Comparison of ENCODE assay signal across 31 cellular contexts in the genomic region with DNA sequence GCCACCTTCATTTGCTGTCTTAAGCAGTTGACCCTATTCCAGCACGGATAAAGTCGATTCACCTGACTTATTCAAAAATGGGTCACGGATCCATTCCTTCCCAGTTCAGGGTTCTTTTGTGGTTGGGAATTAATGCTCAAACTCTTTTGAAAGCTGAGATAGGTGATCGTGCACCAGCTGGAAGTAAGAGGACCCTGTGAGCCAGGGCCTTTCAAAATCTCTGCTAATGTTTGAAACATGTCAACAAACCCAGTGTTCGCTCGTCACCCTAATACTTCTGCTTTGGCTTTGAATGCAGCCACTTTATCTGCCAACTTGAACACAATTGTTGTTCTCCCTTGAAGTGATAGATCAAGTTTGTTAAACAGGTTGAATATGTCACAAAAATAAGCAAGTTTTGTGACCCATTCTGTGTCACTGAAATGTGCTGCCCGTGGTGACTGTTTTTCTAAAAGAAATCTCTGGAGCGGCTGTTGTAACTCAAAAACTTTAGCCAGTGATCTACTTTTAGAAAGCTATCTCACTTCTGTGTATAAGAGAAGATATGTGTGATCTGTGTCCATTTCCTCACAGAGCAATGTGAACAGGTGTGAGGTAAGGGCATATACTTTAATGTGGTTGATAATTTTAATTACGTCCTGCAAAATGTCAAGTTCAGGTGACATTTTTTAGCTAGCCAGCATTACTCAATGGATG.
"Had no signal": no experiment of that assay in that cellular context is flagged by ENCODE, and none has a peak within 500 bp of the region (broad histone marks: within the 10 kb centered on the region; RNA-seq: fewer than 3 reads in every experiment).

No MANE protein-coding gene starts in this region.

- H3K36me3 ChIP-seq: Peyer's patch had no signal

- DNase-seq: activated B cell treated with CpG ODN at 0.5 μM for 24 hours; activated CD4-positive, alpha-beta memory T cell treated with anti-CD3 and anti-CD28 coated beads for 36 hours; activated CD4-positive, alpha-beta T cell treated with anti-CD3 and anti-CD28 coated beads for 4 hours; activated CD4-positive, alpha-beta T cell treated with anti-CD3 and anti-CD28 coated beads, Interleukin-2, amount 50 U/mL, for 1 hour; activated CD4-positive, CD25-positive, alpha-beta regulatory T cell treated with anti-CD3 and anti-CD28 coated beads, Interleukin-2, amount 50 U/mL, for 72 hours; activated CD8-positive, alpha-beta memory T cell treated with anti-CD3 and anti-CD28 coated beads, Interleukin-2, amount 50 U/mL, for 4 hours; activated effector memory CD4-positive, alpha-beta T cell treated with Interleukin-2 at 50 U/mL for 16 hours; activated naive CD4-positive, alpha-beta T cell treated with anti-CD3 and anti-CD28 coated beads, Interleukin-2, amount 10 ng/mL, durations not matched to agents 7 days and 5 days; activated naive CD8-positive, alpha-beta T cell treated with anti-CD3 and anti-CD28 coated beads, Interleukin-2, amount 50 U/mL, for 24 hours; activated T-cell treated with anti-CD3 and anti-CD28 coated beads for 4 hours; activated T-cell treated with anti-CD3 and anti-CD28 coated beads, Interleukin-2, amount 50 U/mL, for 4 hours; anterior cingulate cortex; KG1; MG63; NCI-H1048; NCI-H1105 treated with DMSO at 0.1 percent for 48 hours; NCI-H1436; NCI-H1694; NCI-H1930; NCI-H2081 treated with DMSO at 0.1 percent for 48 hours; NCI-H345; NCI-H524 treated with DMSO at 0.1 percent for 48 hours; PC-3; Peyer's patch; RPMI8226; SHP77 treated with DMSO at 0.1 percent for 48 hours had no signal

- H3K4me3 Mint-ChIP-seq: activated B cell treated with CpG ODN at 0.5 μM for 24 hours; activated CD4-positive, alpha-beta memory T cell treated with anti-CD3 and anti-CD28 coated beads for 36 hours; activated naive CD4-positive, alpha-beta T cell treated with anti-CD3 and anti-CD28 coated beads, Interleukin-2, amount 10 ng/mL, durations not matched to agents 7 days and 5 days; activated naive CD8-positive, alpha-beta T cell; activated naive CD8-positive, alpha-beta T cell treated with anti-CD3 and anti-CD28 coated beads, Interleukin-2, amount 50 U/mL, for 24 hours; activated T-cell treated with anti-CD3 and anti-CD28 coated beads, Interleukin-2, amount 50 U/mL, for 4 hours; activated T-helper 1 cell treated with anti-CD3 and anti-CD28 coated beads, Interleukin-12 subunit alpha, Interleukin-12 subunit beta, Interleukin-2, Interleukin-4 antibody, amounts not matched to agents 30 ng/mL and 10 ng/mL and 1 ng/mL, durations not matched to agents 14 hours and 24 hours and 36 hours; brain; T-helper 2 cell treated with Interferon-gamma antibody and Interleukin-4, amounts not matched to agents 5 μg/mL and 100 μg/mL, for 36 hours had no signal

- ATAC-seq: activated naive CD8-positive, alpha-beta T cell treated with anti-CD3 and anti-CD28 coated beads, Interleukin-2, amount 50 U/mL, for 24 hours; activated T-cell treated with anti-CD3 and anti-CD28 coated beads, Interleukin-2, amount 50 U/mL, for 4 hours; PC-3 had no signal

- H3K4me3 ChIP-seq: MG63, Peyer's patch had no signal

- H3K9me3 Mint-ChIP-seq: activated B cell treated with CpG ODN at 0.5 μM for 24 hours; activated CD4-positive, alpha-beta memory T cell treated with anti-CD3 and anti-CD28 coated beads for 36 hours; activated naive CD4-positive, alpha-beta T cell treated with anti-CD3 and anti-CD28 coated beads, Interleukin-2, amount 10 ng/mL, durations not matched to agents 7 days and 5 days; activated naive CD8-positive, alpha-beta T cell treated with anti-CD3 and anti-CD28 coated beads, Interleukin-2, amount 50 U/mL, for 24 hours; activated T-cell treated with anti-CD3 and anti-CD28 coated beads, Interleukin-2, amount 50 U/mL, for 4 hours; activated T-helper 1 cell treated with anti-CD3 and anti-CD28 coated beads, Interleukin-12 subunit alpha, Interleukin-12 subunit beta, Interleukin-2, Interleukin-4 antibody, amounts not matched to agents 30 ng/mL and 10 ng/mL and 1 ng/mL, durations not matched to agents 14 hours and 24 hours and 36 hours; T-helper 2 cell treated with Interferon-gamma antibody and Interleukin-4, amounts not matched to agents 5 μg/mL and 100 μg/mL, for 36 hours had no signal

- H3K27ac ChIP-seq: Peyer's patch, VCaP had no signal

- H3K27me3 Mint-ChIP-seq: activated B cell treated with CpG ODN at 0.5 μM for 24 hours; activated CD4-positive, alpha-beta memory T cell treated with anti-CD3 and anti-CD28 coated beads for 36 hours; activated naive CD4-positive, alpha-beta T cell treated with anti-CD3 and anti-CD28 coated beads, Interleukin-2, amount 10 ng/mL, durations not matched to agents 7 days and 5 days; activated naive CD8-positive, alpha-beta T cell; activated naive CD8-positive, alpha-beta T cell treated with anti-CD3 and anti-CD28 coated beads, Interleukin-2, amount 50 U/mL, for 24 hours; brain had no signal

- H3K27ac Mint-ChIP-seq: activated B cell treated with CpG ODN at 0.5 μM for 24 hours; activated CD4-positive, alpha-beta memory T cell treated with anti-CD3 and anti-CD28 coated beads for 36 hours; activated naive CD4-positive, alpha-beta T cell treated with anti-CD3 and anti-CD28 coated beads, Interleukin-2, amount 10 ng/mL, durations not matched to agents 7 days and 5 days; activated naive CD8-positive, alpha-beta T cell; activated naive CD8-positive, alpha-beta T cell treated with anti-CD3 and anti-CD28 coated beads, Interleukin-2, amount 50 U/mL, for 24 hours; activated T-helper 1 cell treated with anti-CD3 and anti-CD28 coated beads, Interleukin-12 subunit alpha, Interleukin-12 subunit beta, Interleukin-2, Interleukin-4 antibody, amounts not matched to agents 30 ng/mL and 10 ng/mL and 1 ng/mL, durations not matched to agents 14 hours and 24 hours and 36 hours; T-helper 2 cell treated with Interferon-gamma antibody and Interleukin-4, amounts not matched to agents 5 μg/mL and 100 μg/mL, for 36 hours had no signal

- H3K9me3 ChIP-seq: MG63, Peyer's patch had no signal

- H3K27me3 ChIP-seq: MG63, Peyer's patch had no signal

- H3K4me1 ChIP-seq: Peyer's patch had no signal
